10 cellular contexts compared by ENCODE assay signal in the genomic region with DNA sequence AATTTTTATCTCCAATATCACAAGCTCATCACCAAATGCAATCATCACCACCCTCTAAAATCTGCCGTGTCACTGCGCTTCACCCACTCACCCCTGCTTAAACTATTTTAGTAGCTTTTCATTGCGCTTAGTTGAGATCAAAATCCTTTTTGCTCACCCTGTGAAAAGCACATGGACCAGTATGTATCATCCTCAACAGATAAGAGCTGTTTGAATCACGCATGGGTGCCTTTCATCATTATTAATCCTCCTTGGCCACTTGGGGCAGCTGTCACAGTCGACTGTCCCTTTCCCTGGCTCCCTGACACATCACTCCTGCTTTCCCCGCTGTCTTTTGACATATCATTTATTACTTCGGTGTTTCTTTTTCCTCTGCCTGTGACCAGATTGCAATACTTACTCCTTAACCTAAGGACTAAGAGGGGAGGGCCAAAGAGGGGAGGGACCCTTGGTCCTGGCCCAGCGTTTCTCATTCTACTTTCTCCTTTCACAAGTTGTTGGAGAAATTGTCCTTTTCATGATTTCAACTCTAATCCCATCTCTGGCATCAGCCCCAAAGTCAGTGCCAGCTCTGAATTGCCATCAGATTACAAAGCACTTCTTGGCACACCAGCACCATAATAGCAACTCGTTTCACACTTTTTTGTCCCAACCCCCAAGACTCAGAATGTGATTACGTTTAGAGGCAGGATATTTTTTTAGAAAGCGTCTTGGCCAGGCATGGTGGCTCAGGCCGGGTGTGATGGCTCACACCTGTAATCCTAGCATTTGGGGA. TPM values are rescaled to one million over a fixed set of nuclear protein-coding genes. Genes with fewer than 3 reads are reported as not detected.
DNase-seq lines count a peak whose midpoint lies in the region; ATAC-seq and TF ChIP-seq lines count a peak whose summit lies in the region.
"Had no signal": no experiment of that assay in that cellular context is flagged by ENCODE, and none has a peak within 500 bp of the region (broad histone marks: within the 10 kb centered on the region; RNA-seq: fewer than 3 reads in every experiment).

No MANE protein-coding gene starts in this region.

- DNase-seq in mammary epithelial cell (no peak), breast epithelium (ENCODE audit: low spot score in 2 of 2) (no peak), RWPE1 (ENCODE audit: low spot score) (no peak), fibroblast of pulmonary artery (ENCODE audit: low read depth) (no peak), upper lobe of right lung (no peak), RPMI8226 (no peak), GDM1 (lab: John Stamatoyannopoulos, UW) (no peak), NCI-H69 (lab: John Stamatoyannopoulos, UW) (no peak)
- DNase-seq: DMS 273 treated with DMSO at 0.1 percent for 48 hours, PC-9 had no signal

- ATAC-seq in upper lobe of right lung = no peak

- H3K9me3 ChIP-seq in mammary epithelial cell (replicated peaks; ENCODE audit: insufficient read depth, low read length) (no peaks in the 10 kb centered on the region), breast epithelium (no peaks in the 10 kb centered on the region), upper lobe of right lung (no peaks in the 10 kb centered on the region)

- peak overlapping the region; percentile 13 for H2AFZ ChIP-seq in mammary epithelial cell (ENCODE audit: low read depth, low read length)
- H2AFZ ChIP-seq: PC-9 had no signal

- in situ Hi-C loops in mammary epithelial cell (cut with MboI; ENCODE audit: low sequenced_read_pairs in 2 of 2) = no loop called here

- no peaks in the 10 kb centered on the region for H3K79me2 ChIP-seq in mammary epithelial cell (ENCODE audit: insufficient read depth, low read length)

- TF ChIP-seq CTCF in mammary epithelial cell (conservative IDR thresholded peaks at IDR 0.05 in 1 of 2, IDR thresholded peaks at IDR 0.05 in 1 of 2; ENCODE audit: extremely low read depth in 1 of 2, insufficient read depth in 1 of 2, low read depth in 1 of 2, low read length in 2 of 2) (peak in 1 of 2 donors; percentile 19), breast epithelium (IDR thresholded peaks at IDR 0.05) (no peak), RWPE1 (conservative IDR thresholded peaks at IDR 0.05; ENCODE audit: low read depth) (no peak), fibroblast of pulmonary artery (IDR thresholded peaks at IDR 0.05; ENCODE audit: low read length, missing control alignments) (peak; percentile 7), upper lobe of right lung (IDR thresholded peaks at IDR 0.05) (peak; percentile 9)

- H3K27me3 ChIP-seq in mammary epithelial cell (ENCODE audit: insufficient read depth, low read length) (no peaks in the 10 kb centered on the region), breast epithelium (no peaks in the 10 kb centered on the region), upper lobe of right lung (no peaks in the 10 kb centered on the region)

- intact Hi-C loops in mammary epithelial cell (cut with micrococcal nuclease) (no loop called here), breast epithelium (cut with DNase I; ENCODE audit: low total_unique reads) (no loop called here), upper lobe of right lung (cut with DNase I) (no loop called here)

- no peak overlapping the region for H3K9ac ChIP-seq in mammary epithelial cell (ENCODE audit: insufficient read depth, low read length)

- CTCF ChIA-PET in mammary epithelial cell (lab: Charles Lee; ENCODE audit: low non-redundant PET) = interaction anchor here (0.5 to 1.0 kb wide), 4 partner anchors 9 to 110 kb away, joined by 3 to 5 read pairs (median 4); a partner anchor contains a TSS
- CTCF ChIA-PET in RWPE1 (lab: Yijun Ruan, JAX) = interaction anchor here (0.6 to 1.2 kb wide), 5 partner anchors 9 to 81 kb away, joined by 3 to 7 read pairs (median 5); no protein-coding TSS in a partner anchor

- H3K4me2 ChIP-seq in mammary epithelial cell (ENCODE audit: insufficient read depth, low read depth, low read length) = no peak overlapping the region
- H3K4me2 ChIP-seq: PC-9 had no signal

- dilution Hi-C loops in mammary epithelial cell (cut with HindIII; ENCODE audit: low sequenced_read_pairs) = no loop called here

- no peaks in the 10 kb centered on the region for H3K36me3 ChIP-seq in mammary epithelial cell (ENCODE audit: insufficient read depth, low read length)
- H3K36me3 ChIP-seq in breast epithelium = no peaks in the 10 kb centered on the region
- H3K36me3 ChIP-seq in upper lobe of right lung = no peaks in the 10 kb centered on the region

- 22% methylated on average over 12 of the region's 12 CpGs for WGBS in mammary epithelial cell (ENCODE audit: low coverage, missing lambda C conversion rate)

- no peak for TF ChIP-seq POLR2A in breast epithelium (IDR thresholded peaks at IDR 0.05)

- POLR2A ChIA-PET in RWPE1 (lab: Yijun Ruan, JAX; ENCODE audit: low non-redundant PET) = interaction anchor here (0.9 kb wide), 1 partner anchor 19 kb away, joined by 4 read pairs; no protein-coding TSS in a partner anchor

- H3K4me3 ChIP-seq in mammary epithelial cell (replicated peaks in 1 of 3; ENCODE audit: insufficient read depth in 1 of 3, low read depth in 2 of 3, low read length in 3 of 3) (no peak overlapping the region), breast epithelium (no peak overlapping the region), fibroblast of pulmonary artery (replicated peaks; ENCODE audit: low read depth, low read length) (no peak overlapping the region), upper lobe of right lung (no peak overlapping the region)
- H3K4me3 ChIP-seq: PC-9 had no signal

- H3K4me1 ChIP-seq in mammary epithelial cell (ENCODE audit: insufficient read depth, low read length) (peaks cover 1% of the 10 kb centered on the region), breast epithelium (no peaks in the 10 kb centered on the region), upper lobe of right lung (no peaks in the 10 kb centered on the region)

- no peaks in the 10 kb centered on the region for H4K20me1 ChIP-seq in mammary epithelial cell (ENCODE audit: insufficient read depth, low read length)

- H3K27ac ChIP-seq in mammary epithelial cell (ENCODE audit: insufficient read depth, low read depth, low read length) = no peak overlapping the region
- no peak overlapping the region for H3K27ac ChIP-seq in breast epithelium
- peak overlapping the region; percentile 38; the same call in 1 of the 2 replicates for H3K27ac ChIP-seq in RWPE1
- no peak overlapping the region for H3K27ac ChIP-seq in upper lobe of right lung
- H3K27ac ChIP-seq: PC-9 had no signal

- BruUV-seq in mammary epithelial cell (replicated peaks; lab: Mats Ljungman, UMichigan) = no TSS peak

RNA-seq across cellular contexts. Expression of a gene that starts 8.6 kb away (rescaled TPM):
- total RNA-seq in mammary epithelial cell (10 to 100 TPM in 1 of 2 donors, 1 to 10 TPM in 1; 8.2 to 26.5 TPM), breast epithelium (10 to 100 TPM in 2 of 3 donors, 1 to 10 TPM in 1; 6.4 to 89.7 (median 10.5) TPM), upper lobe of right lung (48.3 TPM)
- polyA plus RNA-seq in mammary epithelial cell = 0.68 TPM
- polyA minus RNA-seq in mammary epithelial cell = 4.5 TPM

RNA-seq across cellular contexts. Expression of a gene that starts 29.5 kb away (rescaled TPM):
- 1 to 10 TPM in 1 of 2 donors, under 1 TPM in 1; 0.17 to 2.3 TPM for total RNA-seq in mammary epithelial cell
- polyA plus RNA-seq in mammary epithelial cell = 0.15 TPM
- polyA minus RNA-seq in mammary epithelial cell = not detected
- 10 to 100 TPM in 1 of 3 donors, 1 to 10 TPM in 2; 4.8 to 21.0 (median 5.7) TPM for total RNA-seq in breast epithelium
- 10.7 TPM for total RNA-seq in upper lobe of right lung

RNA-seq across cellular contexts. Expression of a gene that starts 32.0 kb away (rescaled TPM):
- total RNA-seq in mammary epithelial cell (10 to 100 TPM; 28.2 to 81.5 TPM), breast epithelium (10 to 100 TPM; 84.7 to 92.4 (median 89.9) TPM), upper lobe of right lung (58.7 TPM)
- polyA plus RNA-seq in mammary epithelial cell = 99.4 TPM
- 11.0 TPM for polyA minus RNA-seq in mammary epithelial cell

RNA-seq across cellular contexts. Expression of a gene that starts 32.4 kb away (rescaled TPM):
- total RNA-seq in mammary epithelial cell (10 to 100 TPM; 14.1 to 15.2 TPM), breast epithelium (10 to 100 TPM in 2 of 3 donors, 1 to 10 TPM in 1; 8.2 to 20.5 (median 13.4) TPM), upper lobe of right lung (7.2 TPM)
- polyA plus RNA-seq in mammary epithelial cell = 8.2 TPM
- polyA minus RNA-seq in mammary epithelial cell = 25.7 TPM

Comparison
In these comparisons a context has a peak if more than half of its experiments do, and no peak if none do; other contexts are left out.
1. CTCF ChIP-seq: peak in fibroblast of pulmonary artery (single experiment) and upper lobe of right lung (single experiment); none in breast epithelium (0 of 3) and RWPE1 (single experiment).